ENCODE assay signal across 21 cellular contexts in genomic region chr9:134357631-134358025, GRCh38. TPM values are rescaled to one million over a fixed set of nuclear protein-coding genes. Genes with fewer than 3 reads are reported as not detected.
DNase-seq lines count a peak whose midpoint lies in the region; ATAC-seq and TF ChIP-seq lines count a peak whose summit lies in the region.
"Had no signal": no experiment of that assay in that cellular context is flagged by ENCODE, and none has a peak within 500 bp of the region (broad histone marks: within the 10 kb centered on the region; RNA-seq: fewer than 3 reads in every experiment).

No MANE protein-coding gene starts in this region.

- no peak for ATAC-seq in HG03571 (IDR thresholded peaks at IDR 0.05; ENCODE audit: unreplicated experiment)

- H3K27ac ChIP-seq in VCaP, result peak overlapping the region; percentile 100
- H3K27ac ChIP-seq: cardiac muscle cell, thoracic aorta, WERI-Rb-1 had no signal

- peak; percentile 21 for DNase-seq in AG10803 (ENCODE audit: low read depth)
- peak; percentile 13 for DNase-seq in fibroblast of peridontal ligament (ENCODE audit: extremely low read depth)
- peak; percentile 25 for DNase-seq in renal cortical epithelial cell (ENCODE audit: low read depth)
- DNase-seq in putamen (ENCODE audit: low spot score), result no peak
- DNase-seq in cerebellar cortex (ENCODE audit: low spot score), result no peak
- DNase-seq in NCI-H524 (lab: John Stamatoyannopoulos, UW), result no peak
- DNase-seq: activated CD4-positive, alpha-beta memory T cell treated with anti-CD3 and anti-CD28 coated beads, Interleukin-2, amount 10 ng/mL, durations not matched to agents 7 days and 5 days; activated naive CD8-positive, alpha-beta T cell treated with anti-CD3 and anti-CD28 coated beads, Interleukin-2, amount 10 ng/mL, durations not matched to agents 7 days and 5 days; effector CD8-positive, alpha-beta T cell; foreskin fibroblast; left colon; NCI-H146; nucleus accumbens; stimulated activated CD4-positive, alpha-beta T cell treated with anti-CD3 and anti-CD28 coated beads, Interleukin-4, amount 100 ng/mL, for 24 hours; stimulated activated CD8-positive, alpha-beta memory T cell treated with anti-CD3 and anti-CD28 coated beads, Interleukin-4, amount 100 ng/mL, for 48 hours; WERI-Rb-1 had no signal

- H3K4me3 ChIP-seq in AG10803 (ENCODE audit: low read length), result no peak overlapping the region
- H3K4me3 ChIP-seq: A549, cardiac muscle cell, thoracic aorta had no signal

- TF ChIP-seq CTCF in AG10803 (conservative IDR thresholded peaks at IDR 0.05; ENCODE audit: low read length), result no peak
- no peak for TF ChIP-seq CTCF in VCaP (conservative IDR thresholded peaks at IDR 0.05)

RNA-seq across cellular contexts. Expression of gene RXRA, which starts 31.4 kb away (rescaled TPM):
- 8.3 and 26.5 TPM in 2 replicates for total RNA-seq in renal cortical epithelial cell

Comparison
In these comparisons a context has a peak if more than half of its experiments do, and no peak if none do; other contexts are left out.
1. DNase-seq: peak in AG10803 (single experiment), fibroblast of peridontal ligament (single experiment) and renal cortical epithelial cell (single experiment); none in putamen (single experiment), cerebellar cortex (single experiment) and NCI-H524 (0 of 2).